15 cellular contexts compared by ENCODE assay signal in the genomic region with DNA sequence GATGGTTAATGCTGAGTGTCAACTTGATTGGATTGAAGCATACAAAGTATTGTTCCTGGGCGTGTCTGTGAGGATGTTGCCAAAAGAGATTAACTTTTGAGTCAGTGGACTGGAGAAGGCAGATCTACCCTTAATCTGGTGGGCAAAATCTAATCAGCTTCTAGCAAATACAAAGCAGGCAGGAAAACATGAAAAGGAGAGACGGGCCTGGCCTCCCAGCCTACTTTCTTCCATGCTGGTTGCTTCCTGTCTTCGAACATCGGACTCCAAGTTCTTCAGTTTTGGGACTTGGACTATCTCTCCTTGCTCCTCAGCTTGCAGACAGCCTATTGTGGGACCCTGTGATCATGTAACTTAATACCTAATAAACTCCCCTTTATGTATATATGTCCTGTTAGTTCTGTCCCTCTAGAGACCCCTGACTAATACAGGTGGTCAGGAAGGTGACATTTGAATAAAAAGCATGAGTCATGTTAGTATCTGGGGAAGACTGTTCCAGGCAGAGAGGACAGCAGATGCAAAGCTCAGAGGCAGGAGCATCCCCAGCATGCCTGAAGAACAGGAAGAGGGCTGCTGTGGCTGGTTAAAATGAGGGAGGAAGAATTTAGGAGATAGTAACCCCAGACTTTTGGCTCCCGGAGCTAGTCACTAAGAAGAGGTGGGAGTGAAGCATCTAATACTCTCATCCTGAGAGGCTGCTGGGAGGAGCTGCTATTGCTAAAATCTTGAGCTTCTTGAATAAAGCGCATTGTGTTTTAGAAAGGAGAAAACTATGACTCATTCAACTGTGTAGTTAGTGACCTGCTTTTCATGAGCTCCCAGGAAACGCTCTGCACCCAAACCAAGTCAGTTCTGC.
DNase-seq lines count a peak whose midpoint lies in the region; ATAC-seq and TF ChIP-seq lines count a peak whose summit lies in the region.
"Had no signal": no experiment of that assay in that cellular context is flagged by ENCODE, and none has a peak within 500 bp of the region (broad histone marks: within the 10 kb centered on the region; RNA-seq: fewer than 3 reads in every experiment).

No MANE protein-coding gene starts in this region.

- no peak overlapping the region for H3K9ac ChIP-seq in endodermal cell (ENCODE audit: extremely low read depth, low read length, poor library complexity, severe bottlenecking)

- H3K4me3 Mint-ChIP-seq in activated T-helper 17 cell treated with anti-CD3 and anti-CD28 coated beads, Interleukin-2, amount 50 U/mL, for 72 hours, result no peak overlapping the region
- H3K4me3 Mint-ChIP-seq in HFFc6, result no peak overlapping the region
- H3K4me3 Mint-ChIP-seq in endodermal cell, result no peak overlapping the region
- H3K4me3 Mint-ChIP-seq: activated naive CD8-positive, alpha-beta T cell treated with anti-CD3 and anti-CD28 coated beads for 36 hours; WTC11 had no signal

- no peaks in the 10 kb centered on the region for H3K27me3 ChIP-seq in endodermal cell (ENCODE audit: control insufficient read depth, insufficient read depth, low read length, poor library complexity, severe bottlenecking)
- H3K27me3 ChIP-seq: SJSA1, tibial nerve had no signal

- H3K9me3 Mint-ChIP-seq in activated T-helper 17 cell treated with anti-CD3 and anti-CD28 coated beads, Interleukin-2, amount 50 U/mL, for 72 hours, result no peaks in the 10 kb centered on the region
- peaks cover 13% of the 10 kb centered on the region; the same call in 1 of the 2 replicates for H3K9me3 Mint-ChIP-seq in HFFc6
- H3K9me3 Mint-ChIP-seq in endodermal cell, result peaks cover 17% of the 10 kb centered on the region

- no peaks in the 10 kb centered on the region for H3K4me1 Mint-ChIP-seq in activated T-helper 17 cell treated with anti-CD3 and anti-CD28 coated beads, Interleukin-2, amount 50 U/mL, for 72 hours
- H3K4me1 Mint-ChIP-seq in HFFc6 (ENCODE audit: low read depth), result no peaks in the 10 kb centered on the region
- peaks cover 8% of the 10 kb centered on the region for H3K4me1 Mint-ChIP-seq in endodermal cell
- H3K4me1 Mint-ChIP-seq: activated naive CD8-positive, alpha-beta T cell treated with anti-CD3 and anti-CD28 coated beads for 36 hours had no signal

- H3K36me3 Mint-ChIP-seq in activated T-helper 17 cell treated with anti-CD3 and anti-CD28 coated beads, Interleukin-2, amount 50 U/mL, for 72 hours (ENCODE audit: low read depth), result no peaks in the 10 kb centered on the region
- H3K36me3 Mint-ChIP-seq in HFFc6 (ENCODE audit: low read depth) (no peaks in the 10 kb centered on the region), endodermal cell (ENCODE audit: low read depth) (no peaks in the 10 kb centered on the region)

- no peaks in the 10 kb centered on the region for H3K4me1 ChIP-seq in endodermal cell (ENCODE audit: control insufficient read depth, insufficient read depth, low read length)

- no peak overlapping the region for H3K27ac ChIP-seq in endodermal cell (ENCODE audit: low read depth, low read length)
- H3K27ac ChIP-seq: SJSA1, tibial nerve had no signal

- H3K27ac Mint-ChIP-seq in activated T-helper 17 cell treated with anti-CD3 and anti-CD28 coated beads, Interleukin-2, amount 50 U/mL, for 72 hours, result no peak overlapping the region
- H3K27ac Mint-ChIP-seq in HFFc6, result no peak overlapping the region
- H3K27ac Mint-ChIP-seq in endodermal cell, result no peak overlapping the region
- H3K27ac Mint-ChIP-seq: activated naive CD8-positive, alpha-beta T cell treated with anti-CD3 and anti-CD28 coated beads for 36 hours; WTC11 had no signal

- DNase-seq in A172 (ENCODE audit: low spot score), result peak; percentile 57
- DNase-seq in MV-4-11 (lab: John Stamatoyannopoulos, UW), result peak; percentile 11
- peak; percentile 29 for DNase-seq in inferior parietal cortex (ENCODE audit: extremely low spot score)
- DNase-seq in HFFc6, result no peak
- no peak for DNase-seq in endodermal cell
- DNase-seq: activated naive CD8-positive, alpha-beta T cell treated with anti-CD3 and anti-CD28 coated beads for 36 hours; NCI-H1417 treated with DMSO at 0.1 percent for 48 hours; NCI-H524; posterior cingulate gyrus had no signal

- TF ChIP-seq CTCF in HFFc6 (IDR thresholded peaks at IDR 0.05) (no peak), endodermal cell (conservative IDR thresholded peaks at IDR 0.05) (no peak)

- 78 to 84% methylated on average over 7 of the region's 7 CpGs for WGBS in endodermal cell (ENCODE audit: insufficient coverage in 1 of 2, insufficient read length in 1 of 2), 2 experiments

- peaks cover 7% of the 10 kb centered on the region for H3K27me3 Mint-ChIP-seq in activated T-helper 17 cell treated with anti-CD3 and anti-CD28 coated beads, Interleukin-2, amount 50 U/mL, for 72 hours
- H3K27me3 Mint-ChIP-seq in HFFc6 (ENCODE audit: insufficient read depth) (peaks cover 12% of the 10 kb centered on the region), endodermal cell (ENCODE audit: insufficient read depth) (peaks cover 5% of the 10 kb centered on the region)

- H3K4me3 ChIP-seq in endodermal cell (ENCODE audit: low read length), result no peak overlapping the region
- H3K4me3 ChIP-seq: SJSA1, tibial nerve had no signal

- H3K9me3 ChIP-seq in endodermal cell (ENCODE audit: control insufficient read depth, low read length), result no peaks in the 10 kb centered on the region
- H3K9me3 ChIP-seq: SJSA1 had no signal

- peak; percentile 80 for ATAC-seq in activated T-helper 17 cell treated with anti-CD3 and anti-CD28 coated beads, Interleukin-2, amount 50 U/mL, for 72 hours (replicated peaks)
- ATAC-seq in HG02642 (IDR thresholded peaks at IDR 0.05; ENCODE audit: poor library complexity, unreplicated experiment) (no peak), HG03469 (IDR thresholded peaks at IDR 0.05; ENCODE audit: unreplicated experiment) (no peak)
- ATAC-seq: WTC11 had no signal

- H3K36me3 ChIP-seq in endodermal cell (ENCODE audit: control insufficient read depth, insufficient read depth, low read length), result no peaks in the 10 kb centered on the region
- H3K36me3 ChIP-seq: SJSA1, tibial nerve had no signal

Comparison
In these comparisons a context has a peak if more than half of its experiments do, and no peak if none do; other contexts are left out.
1. DNase-seq: peak in A172 (single experiment), MV-4-11 (single experiment) and inferior parietal cortex (single experiment); none in HFFc6 (single experiment) and endodermal cell (single experiment).